In genomic region chr1:3451994-3452865, GRCh38 we compare ENCODE assay signal across 14 cellular contexts. TPM values are rescaled to one million over a fixed set of nuclear protein-coding genes. Genes with fewer than 3 reads are reported as not detected.
DNase-seq lines count a peak whose midpoint lies in the region; ATAC-seq, FAIRE-seq and TF ChIP-seq lines count a peak whose summit lies in the region.
"Had no signal": no experiment of that assay in that cellular context is flagged by ENCODE, and none has a peak within 500 bp of the region (broad histone marks: within the 10 kb centered on the region; RNA-seq: fewer than 3 reads in every experiment).

No MANE protein-coding gene starts in this region.

- no peak overlapping the region for H2BK120ac ChIP-seq in trophoblast cell (ENCODE audit: insufficient read depth, low read length, poor library complexity)

- peaks cover 10 to 44% (median 36%) of the 10 kb centered on the region in 10 experiments for H3K4me1 ChIP-seq in BLaER1 treated with 17β-estradiol and CSF1 and Interleukin-3, amounts not matched to agents 10 nM and 100 nM
- peaks cover 63% of the 10 kb centered on the region for H3K4me1 ChIP-seq in HepG2 (ENCODE audit: insufficient read depth, low read length)
- peaks cover 8 to 13% of the 10 kb centered on the region in 2 experiments for H3K4me1 ChIP-seq in trophoblast cell (ENCODE audit: control insufficient read depth in 1 of 2, insufficient read depth in 2 of 2, low read length in 2 of 2)
- H3K4me1 ChIP-seq: SJCRH30 had no signal

- no peak overlapping the region for H3K14ac ChIP-seq in trophoblast cell (ENCODE audit: low read length)

- no TSS peak for BruUV-seq in HepG2 (replicated peaks; lab: Mats Ljungman, UMichigan)

- peaks cover 8% of the 10 kb centered on the region for H3K79me1 ChIP-seq in trophoblast cell (ENCODE audit: low read length)

- TF ChIP-seq EP300 in HepG2 (IDR thresholded peaks at IDR 0.05; ENCODE audit: low read depth in 2 of 2, low read length in 2 of 2) (no peak), HepG2 (CRISPR knock-in tag; IDR thresholded peaks at IDR 0.05; ENCODE audit: borderline replicate concordance) (no peak)

- H4K8ac ChIP-seq in trophoblast cell (ENCODE audit: low read depth, low read length), result no peak overlapping the region

- FAIRE-seq in HepG2 (lab: Jason Lieb, UNC), result no peak
- no peak for FAIRE-seq in frontal cortex (lab: Jason Lieb, UNC)
- FAIRE-seq: A549, H54 had no signal

- H2AFZ ChIP-seq in HepG2 (ENCODE audit: low read length) (no peak overlapping the region), trophoblast cell (ENCODE audit: insufficient read depth, low read length, poor library complexity) (no peak overlapping the region)

- no peak overlapping the region for H4K91ac ChIP-seq in trophoblast cell (ENCODE audit: low read depth, low read length)

- TF ChIP-seq CTCF in VCaP (conservative IDR thresholded peaks at IDR 0.05) (no peak), HepG2 (CRISPR knock-in tag; IDR thresholded peaks at IDR 0.05) (no peak)

- CTCF ChIA-PET in HepG2 (lab: Yijun Ruan, JAX; ENCODE audit: low intra/inter-chr PET ratio, low total read pairs), result interaction anchor here (3.8 to 4.4 kb wide), 2 partner anchors 20 to 31 kb away, joined by 57 to 70 read pairs; no protein-coding TSS in a partner anchor

- in situ Hi-C loops in HepG2 (cut with HindIII; ENCODE audit: extremely low pct_ligation_motif_present, low pct_unique_long_range_greater_than_20kb), result no loop called here

- H3K18ac ChIP-seq in trophoblast cell (ENCODE audit: low read length), result no peak overlapping the region

- ATAC-seq in HepG2 (no peak), HG03432 (IDR thresholded peaks at IDR 0.05; ENCODE audit: unreplicated experiment) (no peak)

- peaks cover 7 to 13% (median 11%) of the 10 kb centered on the region in 11 experiments; a peak in 17 of 22 replicates for H3K9me3 ChIP-seq in BLaER1 treated with 17β-estradiol and CSF1 and Interleukin-3, amounts not matched to agents 10 nM and 100 nM (replicated peaks in 1 of 11)
- H3K9me3 ChIP-seq in HepG2 (ENCODE audit: low read length), result no peaks in the 10 kb centered on the region
- H3K9me3 ChIP-seq in trophoblast cell (ENCODE audit: insufficient read depth, low read depth, low read length), result no peaks in the 10 kb centered on the region
- H3K9me3 ChIP-seq in MG63, result peaks cover 5% of the 10 kb centered on the region
- H3K9me3 ChIP-seq: A549, SJCRH30 had no signal

- TF ChIP-seq RAD21 in HepG2 (CRISPR knock-in tag; IDR thresholded peaks at IDR 0.05), result no peak

- H2AK5ac ChIP-seq in trophoblast cell (ENCODE audit: low read length), result no peak overlapping the region

- intact Hi-C loops in HepG2 (cut with micrococcal nuclease; ENCODE audit: unreplicated experiment), result loop anchor here (5.0 kb wide), 1 partner anchor 170 kb away; no protein-coding TSS in a partner anchor

- peaks cover 12% of the 10 kb centered on the region for H3K79me2 ChIP-seq in HepG2 (ENCODE audit: insufficient read depth, low read length)
- peaks cover 2% of the 10 kb centered on the region for H3K79me2 ChIP-seq in trophoblast cell (ENCODE audit: control insufficient read depth, insufficient read depth, low read length, poor library complexity)

- H2BK5ac ChIP-seq in trophoblast cell (ENCODE audit: low read depth, low read length, poor library complexity), result no peak overlapping the region

- no peaks in the 10 kb centered on the region for H3K36me3 ChIP-seq in BLaER1 treated with 17β-estradiol and CSF1 and Interleukin-3, amounts not matched to agents 10 nM and 100 nM
- H3K36me3 ChIP-seq in HepG2 (replicated peaks in 1 of 2; ENCODE audit: control insufficient read depth in 1 of 2, insufficient read depth in 2 of 2, low read length in 2 of 2) (no peaks in the 10 kb centered on the region), trophoblast cell (ENCODE audit: control insufficient read depth in 1 of 2, insufficient read depth in 2 of 2, low read length in 2 of 2) (no peaks in the 10 kb centered on the region), MG63 (no peaks in the 10 kb centered on the region)
- H3K36me3 ChIP-seq: SJCRH30 had no signal

- H2BK12ac ChIP-seq in trophoblast cell (ENCODE audit: low read length), result no peak overlapping the region

- H3K23ac ChIP-seq in trophoblast cell (ENCODE audit: low read length), result no peak overlapping the region

- H3K4ac ChIP-seq in trophoblast cell (ENCODE audit: low read depth, low read length), result no peak overlapping the region

- peak overlapping the region in 2 of 11 experiments; percentile 84 to 98; a peak in 3 of 22 replicates for H3K4me2 ChIP-seq in BLaER1 treated with 17β-estradiol and CSF1 and Interleukin-3, amounts not matched to agents 10 nM and 100 nM
- peak overlapping the region; percentile 18; the same call in 1 of the 2 replicates for H3K4me2 ChIP-seq in HepG2 (ENCODE audit: low read depth, low read length)
- H3K4me2 ChIP-seq in trophoblast cell (ENCODE audit: low read length), result no peak overlapping the region
- H3K4me2 ChIP-seq: A549 had no signal

- H3K4me3 ChIP-seq in BLaER1 treated with 17β-estradiol and CSF1 and Interleukin-3, amounts not matched to agents 10 nM and 100 nM, result no peak overlapping the region
- no peak overlapping the region for H3K4me3 ChIP-seq in HepG2 (replicated peaks in 1 of 3; ENCODE audit: insufficient read depth in 1 of 3, low read depth in 2 of 3, low read length in 3 of 3)
- peak overlapping the region; percentile 33 for H3K4me3 ChIP-seq in trophoblast cell (ENCODE audit: low read depth, low read length)
- no peak overlapping the region for H3K4me3 ChIP-seq in MG63
- H3K4me3 ChIP-seq: A549, SJCRH30 had no signal

- POLR2A ChIA-PET in HepG2 (lab: Yijun Ruan, JAX), result interaction anchor here (1.0 to 11.4 kb wide), 8 partner anchors 8 to 174 kb away, joined by 3 to 282 read pairs (median 6); no protein-coding TSS in a partner anchor

- peaks cover 0 to 24% (median 8%) of the 10 kb centered on the region in 11 experiments; a peak in 9 of 22 replicates for H4K20me1 ChIP-seq in BLaER1 treated with 17β-estradiol and CSF1 and Interleukin-3, amounts not matched to agents 10 nM and 100 nM
- no peaks in the 10 kb centered on the region; the same call in 1 of the 2 replicates for H4K20me1 ChIP-seq in HepG2 (ENCODE audit: insufficient read depth, low read length)

- DNase-seq in HepG2 (ENCODE audit: low spot score) (no peak), trophoblast cell (no peak), SW480 (ENCODE audit: low spot score) (no peak), frontal cortex (ENCODE audit: low spot score in 2 of 2) (no peak), MG63 (no peak)

- peak overlapping the region; percentile 1 to 81 (median 48); a peak in 17 of 22 replicates for H3K9ac ChIP-seq in BLaER1 treated with 17β-estradiol and CSF1 and Interleukin-3, amounts not matched to agents 10 nM and 100 nM
- peak overlapping the region; percentile 12; the same call in 1 of the 2 replicates for H3K9ac ChIP-seq in HepG2 (ENCODE audit: insufficient read depth, low read depth, low read length)
- H3K9ac ChIP-seq in trophoblast cell (ENCODE audit: low read length), result no peak overlapping the region

- no peak for TF ChIP-seq POLR2A in HepG2 (IDR thresholded peaks at IDR 0.05; ENCODE audit: insufficient read depth in 1 of 2, low read depth in 2 of 2, low read length in 2 of 2)

- 81% methylated on average over 9 of the region's 23 CpGs for WGBS in HepG2 (ENCODE audit: low lambda C conversion rate)
- WGBS in trophoblast cell (ENCODE audit: extremely low coverage, insufficient coverage, insufficient read length), result no CpG with 5 or more reads among the region's 23 CpGs

- no peak overlapping the region for H4K12ac ChIP-seq in trophoblast cell (ENCODE audit: low read depth, low read length)

- H3K27me3 ChIP-seq in BLaER1 treated with 17β-estradiol and CSF1 and Interleukin-3, amounts not matched to agents 10 nM and 100 nM, result peaks cover 0 to 10% (median 6%) of the 10 kb centered on the region in 11 experiments; a peak in 8 of 22 replicates
- H3K27me3 ChIP-seq in HepG2 (ENCODE audit: control insufficient read depth in 1 of 2, insufficient read depth in 2 of 2, low read length in 2 of 2) (no peaks in the 10 kb centered on the region), trophoblast cell (ENCODE audit: insufficient read depth, low read length) (no peaks in the 10 kb centered on the region), MG63 (no peaks in the 10 kb centered on the region; the same call in 1 of the 2 replicates)

- H3K27ac ChIP-seq in BLaER1 treated with 17β-estradiol and CSF1 and Interleukin-3, amounts not matched to agents 10 nM and 100 nM, result no peak overlapping the region
- H3K27ac ChIP-seq in VCaP, result peak overlapping the region; percentile 94; the same call in 1 of the 2 replicates
- no peak overlapping the region for H3K27ac ChIP-seq in HepG2 (ENCODE audit: extremely low read length, insufficient read depth, low read length)
- no peak overlapping the region for H3K27ac ChIP-seq in trophoblast cell (ENCODE audit: low read depth, low read length)
- H3K27ac ChIP-seq: A549, SJCRH30 had no signal

TF ChIP-seq in HepG2, 621 proteins besides CTCF, POLR2A, EP300 and RAD21 (continues in another document):
- TF ChIP-seq ZFX (CRISPR knock-in tag; IDR thresholded peaks at IDR 0.05; ENCODE audit: low read depth), result peak; percentile 7

RNA-seq across cellular contexts. Expression of gene ARHGEF16, which starts 2.2 kb away (rescaled TPM):
- 15.9 and 20.3 TPM in 2 replicates for total RNA-seq in HepG2 (2016; rRNA removed; fragmentation: Illumina TruSeq; extraction: Trizol)
- 6.0 and 6.6 TPM in 2 replicates for total RNA-seq in HepG2 (2016; cell fraction: cytosol; rRNA removed; fragmentation: Illumina TruSeq; extraction: Trizol; ENCODE audit: low read depth)
- 14.5 and 24.2 TPM in 2 replicates for total RNA-seq in HepG2 (2016; cell fraction: insoluble cytoplasmic fraction; rRNA removed; fragmentation: Illumina TruSeq; extraction: Trizol)
- total RNA-seq in HepG2 (2016; cell fraction: membrane; rRNA removed; fragmentation: Illumina TruSeq; extraction: Trizol), result 7.4 and 7.6 TPM in 2 replicates
- total RNA-seq in HepG2 (2016; cell fraction: nucleus; rRNA removed; fragmentation: Illumina TruSeq; extraction: Trizol), result 21.4 and 22.0 TPM in 2 replicates
- 39.9 and 59.7 TPM in 2 replicates for polyA plus RNA-seq in HepG2 (2011; rRNA removed)
- 23.3 and 35.8 TPM in 2 replicates for polyA plus RNA-seq in HepG2 (2011; cell fraction: cytosol; rRNA removed)
- 382 and 454 TPM in 2 replicates for polyA plus RNA-seq in HepG2 (2011; cell fraction: nucleus; rRNA removed)
- 19.7 and 28.0 TPM in 2 replicates for polyA plus RNA-seq in HepG2 (2012)
- polyA plus RNA-seq in HepG2 (2016; cell fraction: cytosol; fragmentation: Illumina TruSeq; extraction: Trizol; ENCODE audit: low read depth), result 2.5 and 2.8 TPM in 2 replicates
- polyA plus RNA-seq in HepG2 (2016; cell fraction: insoluble cytoplasmic fraction; fragmentation: Illumina TruSeq; extraction: Trizol; ENCODE audit: low read depth), result 12.5 and 17.8 TPM in 2 replicates
- polyA plus RNA-seq in HepG2 (2016; cell fraction: membrane; fragmentation: Illumina TruSeq; extraction: Trizol; ENCODE audit: low read depth), result 4.2 and 4.8 TPM in 2 replicates
- polyA plus RNA-seq in HepG2 (2016; cell fraction: nucleus; fragmentation: Illumina TruSeq; extraction: Trizol; ENCODE audit: insufficient read depth, low read depth), result 58.7 and 59.2 TPM in 2 replicates
- polyA minus RNA-seq in HepG2 (2011; rRNA and poly(A)+ RNA removed; ENCODE audit: low replicate concordance), result 30.5 and 69.1 TPM in 2 replicates
- 13.4 and 17.4 TPM in 2 replicates for polyA minus RNA-seq in HepG2 (2011; cell fraction: cytosol; rRNA and poly(A)+ RNA removed)
- 38.4 and 41.6 TPM in 2 replicates for polyA minus RNA-seq in HepG2 (2011; cell fraction: nucleus; rRNA and poly(A)+ RNA removed)
- polyA plus RNA-seq in trophoblast cell (2013), result 6.2 and 6.3 TPM in 2 replicates
- not detected for total RNA-seq in frontal cortex
- total RNA-seq in MG63 (2014; rRNA removed; shearing (Covaris generic); ENCODE audit: low replicate concordance), result 0.13 TPM in 1 of 2 replicates, not detected in the other
- total RNA-seq: LHCN-M2, OCI-LY7, RPMI7951 had no signal
